In genomic region chr4:5751073-5751917, GRCh38 we compare ENCODE assay signal across 13 cellular contexts. TPM values are rescaled to one million over a fixed set of nuclear protein-coding genes. Genes with fewer than 3 reads are reported as not detected.
DNase-seq lines count a peak whose midpoint lies in the region; ATAC-seq and TF ChIP-seq lines count a peak whose summit lies in the region.
"Had no signal": no experiment of that assay in that cellular context is flagged by ENCODE, and none has a peak within 500 bp of the region (broad histone marks: within the 10 kb centered on the region; RNA-seq: fewer than 3 reads in every experiment).

No MANE protein-coding gene starts in this region.

- no peak overlapping the region for H2BK5ac ChIP-seq in neuronal stem cell (ENCODE audit: low read length)

- H3K4me2 ChIP-seq in neuronal stem cell (ENCODE audit: insufficient read depth, low read length, poor library complexity, severe bottlenecking): no peak overlapping the region

- H3K4me3 Mint-ChIP-seq in nephron progenitor cell: no peak overlapping the region
- H3K4me3 Mint-ChIP-seq: CD8-positive, alpha-beta T cell had no signal

- no peak overlapping the region for H2AFZ ChIP-seq in neuronal stem cell (ENCODE audit: low read length)

- no peak overlapping the region for H2BK12ac ChIP-seq in neuronal stem cell (ENCODE audit: low read length)

- H3K18ac ChIP-seq in neuronal stem cell (ENCODE audit: low read length): peak overlapping the region; percentile 36

- H3K27me3 ChIP-seq in neuronal stem cell (ENCODE audit: control insufficient read depth in 3 of 3, insufficient read depth in 3 of 3, low read depth in 1 of 3, low read length in 3 of 3): no peaks in the 10 kb centered on the region
- H3K27me3 ChIP-seq: esophagus squamous epithelium, thyroid gland had no signal

- WGBS in neuronal stem cell (ENCODE audit: extremely low coverage in 2 of 2, insufficient read length in 2 of 2, insufficient replicate concordance in 1 of 2), 2 donors: no CpG with 5 or more reads among the region's 19 CpGs

- no peak overlapping the region for H3K4ac ChIP-seq in neuronal stem cell (ENCODE audit: low read length)

- peak overlapping the region; percentile 11 for H3K23ac ChIP-seq in neuronal stem cell (ENCODE audit: low read depth, low read length, poor library complexity)

- no peak overlapping the region for H4K8ac ChIP-seq in neuronal stem cell (ENCODE audit: low read depth, low read length)

- ATAC-seq in GM18858 (IDR thresholded peaks at IDR 0.05; ENCODE audit: unreplicated experiment) (no peak), HG02798 (IDR thresholded peaks at IDR 0.05; ENCODE audit: poor library complexity, unreplicated experiment) (no peak)
- ATAC-seq: CD8-positive, alpha-beta T cell had no signal

- H3K36me3 ChIP-seq in neuronal stem cell (replicated peaks in 1 of 2; ENCODE audit: control insufficient read depth in 2 of 2, insufficient read depth in 2 of 2, low read length in 2 of 2): peaks cover 23 to 67% of the 10 kb centered on the region in 2 donors

- H3K9me3 Mint-ChIP-seq in nephron progenitor cell: no peaks in the 10 kb centered on the region
- H3K9me3 Mint-ChIP-seq: CD8-positive, alpha-beta T cell had no signal

- no peaks in the 10 kb centered on the region for H3K79me1 ChIP-seq in neuronal stem cell (ENCODE audit: low read depth, low read length)

- DNase-seq in Caki2 (ENCODE audit: low read depth) (peak; percentile 60), NCI-H82 (lab: John Stamatoyannopoulos, UW) (peak; percentile 82), epithelial cell of esophagus (ENCODE audit: low read depth) (peak; percentile 59), neuronal stem cell (ENCODE audit: low spot score) (no peak), nephron progenitor cell (no peak), HT-29 (ENCODE audit: low spot score) (no peak)
- DNase-seq: activated T-cell treated with anti-CD3 and anti-CD28 coated beads for 4 hours; CD8-positive, alpha-beta T cell; esophagus squamous epithelium; NCI-H2171 treated with DMSO at 0.1 percent for 48 hours; thyroid gland had no signal

- in situ Hi-C loops in Caki2 (cut with HindIII; ENCODE audit: low pct_unique_long_range_greater_than_20kb, low sequenced_read_pairs): no loop called here

- no peak overlapping the region for H2AK5ac ChIP-seq in neuronal stem cell (ENCODE audit: low read depth, low read length)

- H3K27me3 Mint-ChIP-seq in nephron progenitor cell (ENCODE audit: low read depth, poor library complexity): peaks cover 3% of the 10 kb centered on the region

- no peak overlapping the region for H3K4me3 ChIP-seq in epithelial cell of esophagus (ENCODE audit: low read length)
- H3K4me3 ChIP-seq in neuronal stem cell (ENCODE audit: low read length in 2 of 2): no peak overlapping the region
- H3K4me3 ChIP-seq: esophagus squamous epithelium, thyroid gland had no signal

- no peaks in the 10 kb centered on the region for H3K9me3 ChIP-seq in neuronal stem cell (replicated peaks in 1 of 2; ENCODE audit: control insufficient read depth in 2 of 2, insufficient read depth in 1 of 2, low read depth in 1 of 2, low read length in 2 of 2)
- H3K9me3 ChIP-seq: esophagus squamous epithelium, thyroid gland had no signal

- no peak overlapping the region for H3K9ac ChIP-seq in neuronal stem cell (ENCODE audit: low read depth, low read length, poor library complexity)

- no peak overlapping the region for H2BK15ac ChIP-seq in neuronal stem cell (ENCODE audit: low read length)

- H3K14ac ChIP-seq in neuronal stem cell (ENCODE audit: low read length): no peak overlapping the region

- H2BK120ac ChIP-seq in neuronal stem cell (ENCODE audit: low read depth, low read length): no peak overlapping the region

- peaks cover 0 to 15% of the 10 kb centered on the region in 2 donors for H3K4me1 ChIP-seq in neuronal stem cell (ENCODE audit: control insufficient read depth in 2 of 2, insufficient read depth in 1 of 2, low read depth in 1 of 2, low read length in 2 of 2)

- peaks cover 48% of the 10 kb centered on the region for H3K36me3 Mint-ChIP-seq in nephron progenitor cell (ENCODE audit: low read depth)
- H3K36me3 Mint-ChIP-seq: CD8-positive, alpha-beta T cell had no signal

- no peak overlapping the region for H3K27ac ChIP-seq in neuronal stem cell (replicated peaks; ENCODE audit: low read length)
- H3K27ac ChIP-seq: thyroid gland had no signal

- no peak overlapping the region for H3K27ac Mint-ChIP-seq in nephron progenitor cell
- H3K27ac Mint-ChIP-seq: CD8-positive, alpha-beta T cell had no signal

- H3K4me1 Mint-ChIP-seq in nephron progenitor cell: peaks cover 40% of the 10 kb centered on the region

- no peak overlapping the region for H4K91ac ChIP-seq in neuronal stem cell (ENCODE audit: low read depth, low read length, poor library complexity)

- TF ChIP-seq CTCF in epithelial cell of esophagus (IDR thresholded peaks at IDR 0.05; ENCODE audit: insufficient read depth, low read depth, low read length, missing control alignments) (no peak), nephron progenitor cell (IDR thresholded peaks at IDR 0.05) (no peak)

RNA-seq across cellular contexts. Expression of gene EVC, which starts 40.3 kb away (rescaled TPM):
- total RNA-seq in Caki2 (2014; rRNA removed; shearing (Covaris generic); ENCODE audit: low replicate concordance): 11.5 and 24.0 TPM in 2 replicates
- polyA plus RNA-seq in neuronal stem cell (2013, experiment 1 of 2): 4.9 TPM
- 4.6 TPM for polyA plus RNA-seq in neuronal stem cell (2013, experiment 2 of 2)
- total RNA-seq in HT-29 (2014; rRNA removed; shearing (Covaris generic)): not detected in 2 replicates

RNA-seq across cellular contexts. Expression of gene EVC2, which starts 42.9 kb away (rescaled TPM):
- not detected in 2 replicates for total RNA-seq in Caki2 (2014; rRNA removed; shearing (Covaris generic); ENCODE audit: low replicate concordance)
- polyA plus RNA-seq in neuronal stem cell (2013, experiment 1 of 2): 3.4 TPM
- polyA plus RNA-seq in neuronal stem cell (2013, experiment 2 of 2): 3.4 TPM
- not detected in 2 replicates for total RNA-seq in HT-29 (2014; rRNA removed; shearing (Covaris generic))

Comparison
In these comparisons a context has a peak if more than half of its experiments do, and no peak if none do; other contexts are left out.
1. DNase-seq: peak in Caki2 (single experiment), NCI-H82 (single experiment) and epithelial cell of esophagus (single experiment); none in neuronal stem cell (single experiment), nephron progenitor cell (single experiment) and HT-29 (single experiment).
2. RNA of gene EVC, which starts 40.3 kb away (total RNA-seq): 11.5 to 24.0 TPM in Caki2; not detected in HT-29; every median in the first group is over 10 times any median in the second.